21 cellular contexts compared by ENCODE assay signal in the genomic region with DNA sequence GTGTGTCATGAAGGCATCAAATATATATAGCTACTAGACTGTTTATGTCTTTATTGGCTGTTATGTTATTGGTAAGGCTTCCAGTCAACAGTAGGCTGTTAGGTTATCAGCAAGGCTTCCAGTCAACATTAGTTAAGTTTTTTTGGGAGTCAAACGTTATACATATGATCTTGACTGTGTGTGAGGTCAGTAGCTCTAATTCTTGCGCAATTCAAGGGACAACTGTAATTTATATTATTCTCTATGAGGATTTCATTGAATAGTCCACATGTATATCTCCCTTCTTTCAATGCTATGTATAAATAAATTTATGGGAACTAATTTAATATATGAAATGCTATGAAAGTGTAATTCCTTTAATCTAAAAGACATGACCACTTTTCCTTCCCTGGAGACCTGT.
DNase-seq lines count a peak whose midpoint lies in the region; ATAC-seq, FAIRE-seq and TF ChIP-seq lines count a peak whose summit lies in the region.
"Had no signal": no experiment of that assay in that cellular context is flagged by ENCODE, and none has a peak within 500 bp of the region (broad histone marks: within the 10 kb centered on the region; RNA-seq: fewer than 3 reads in every experiment).

No MANE protein-coding gene starts in this region.

- H3K56ac ChIP-seq in IMR-90 (ENCODE audit: extremely low read depth, insufficient read depth, low read length) (no peak overlapping the region), H1 (replicated peaks; ENCODE audit: insufficient read length, low read depth, low read length) (no peak overlapping the region)

- H2BK15ac ChIP-seq in IMR-90 (ENCODE audit: low read depth, low read length) (no peak overlapping the region), H1 (ENCODE audit: low read length) (no peak overlapping the region)

- H4K8ac ChIP-seq in IMR-90 (ENCODE audit: low read depth in 2 of 2, low read length in 2 of 2): no peak overlapping the region
- H4K8ac ChIP-seq in H1 (ENCODE audit: extremely low read depth, insufficient read depth, low read length): no peak overlapping the region

- intact Hi-C loops in IMR-90 (cut with micrococcal nuclease): no loop called here

- H2BK20ac ChIP-seq in IMR-90 (ENCODE audit: low read depth, low read length) (no peak overlapping the region), H1 (ENCODE audit: low read length) (no peak overlapping the region)

- no peak overlapping the region for H3K27ac ChIP-seq in A549
- H3K27ac ChIP-seq in IMR-90 (ENCODE audit: insufficient read depth, low read length): no peak overlapping the region
- no peak overlapping the region for H3K27ac ChIP-seq in H1 (ENCODE audit: low read depth, low read length)
- H3K27ac ChIP-seq: BLaER1 treated with 17β-estradiol and CSF1 and Interleukin-3, amounts not matched to agents 10 nM and 100 nM; C4-2B had no signal

- H2AFZ ChIP-seq in IMR-90 (replicated peaks; ENCODE audit: low read length, poor library complexity): no peak overlapping the region
- H2AFZ ChIP-seq in H1 (ENCODE audit: low read length): no peak overlapping the region

- H3K4ac ChIP-seq in IMR-90 (ENCODE audit: low read depth, low read length): no peak overlapping the region
- H3K4ac ChIP-seq in H1 (replicated peaks; ENCODE audit: insufficient read length, low read depth, low read length): no peak overlapping the region

- H4K91ac ChIP-seq in IMR-90 (ENCODE audit: insufficient read depth, low read depth, low read length) (no peak overlapping the region), H1 (replicated peaks; ENCODE audit: insufficient read length, low read length) (no peak overlapping the region)

- WGBS in A549 (ENCODE audit: missing lambda C conversion rate): 30% methylated on average over 2 of the region's 2 CpGs
- WGBS in IMR-90 (ENCODE audit: extremely low coverage in 2 of 2, insufficient read length in 1 of 2), 2 experiments: no CpG with 5 or more reads among the region's 2 CpGs
- WGBS in H1 (ENCODE audit: extremely low coverage in 1 of 2, insufficient coverage in 1 of 2, insufficient read length in 1 of 2, insufficient replicate concordance in 2 of 2, low coverage in 1 of 2, low lambda C conversion rate in 2 of 2, missing lambda C conversion rate in 1 of 2), 2 experiments: 91% methylated on average over 2 of the region's 2 CpGs; no CpG with 5 or more reads in 1 of the 2 experiments

- H3K36me3 ChIP-seq in IMR-90 (ENCODE audit: control insufficient read depth, insufficient read depth, low read length) (no peaks in the 10 kb centered on the region), H1 (ENCODE audit: control insufficient read depth in 2 of 4, insufficient read depth in 4 of 4, low read length in 3 of 4) (no peaks in the 10 kb centered on the region)
- H3K36me3 ChIP-seq: BLaER1 treated with 17β-estradiol and CSF1 and Interleukin-3, amounts not matched to agents 10 nM and 100 nM had no signal

- dilution Hi-C loops in IMR-90 (cut with HindIII; ENCODE audit: low sequenced_read_pairs, unreplicated experiment): no loop called here

- H3K14ac ChIP-seq in IMR-90 (replicated peaks; ENCODE audit: low read depth, low read length) (no peak overlapping the region), H1 (ENCODE audit: insufficient read length) (no peak overlapping the region)

- no peak overlapping the region for H2BK12ac ChIP-seq in H1 (ENCODE audit: low read depth, low read length)

- POLR2A ChIA-PET in A549 (lab: Yijun Ruan, JAX): no interaction called here
- POLR2A ChIA-PET in IMR-90 (lab: Charles Lee; ENCODE audit: unreplicated experiment): no interaction called here
- POLR2A ChIA-PET in H1 (lab: Charles Lee; ENCODE audit: partially characterized antibody): no interaction called here

- no peak overlapping the region for H2AK5ac ChIP-seq in IMR-90 (ENCODE audit: low read depth, low read length)
- no peak overlapping the region for H2AK5ac ChIP-seq in H1 (ENCODE audit: low read depth, low read length)

- H4K20me1 ChIP-seq in IMR-90 (ENCODE audit: insufficient read depth, low read length) (no peaks in the 10 kb centered on the region), H1 (replicated peaks in 1 of 2; ENCODE audit: control insufficient read depth in 1 of 2, insufficient read depth in 2 of 2, low read length in 2 of 2) (no peaks in the 10 kb centered on the region)
- H4K20me1 ChIP-seq: BLaER1 treated with 17β-estradiol and CSF1 and Interleukin-3, amounts not matched to agents 10 nM and 100 nM had no signal

- no peak for FAIRE-seq in A549 (lab: Jason Lieb, UNC)
- no peak for FAIRE-seq in H1 (lab: Jason Lieb, UNC)
- FAIRE-seq: A204.1, D721Med, GM12878, GM12892, GM18507 had no signal

- H3K4me1 ChIP-seq in A549 (no peaks in the 10 kb centered on the region), IMR-90 (ENCODE audit: control insufficient read depth, insufficient read depth, low read length) (no peaks in the 10 kb centered on the region), H1 (replicated peaks in 1 of 4; ENCODE audit: control insufficient read depth in 3 of 4, insufficient read depth in 4 of 4, low read length in 3 of 4) (no peaks in the 10 kb centered on the region)
- H3K4me1 ChIP-seq: BLaER1 treated with 17β-estradiol and CSF1 and Interleukin-3, amounts not matched to agents 10 nM and 100 nM had no signal

- no peak for ATAC-seq in A549
- ATAC-seq in IMR-90 (ENCODE audit: low read depth): no peak
- ATAC-seq: CD8-positive, alpha-beta T cell; GM12878 had no signal

- H3K23me2 ChIP-seq in H1 (ENCODE audit: low read depth, low read length): no peaks in the 10 kb centered on the region

- TF ChIP-seq RAD21 in A549 (conservative IDR thresholded peaks at IDR 0.05 in 1 of 2, IDR thresholded peaks at IDR 0.05 in 1 of 2) (no peak), IMR-90 (IDR thresholded peaks at IDR 0.05; ENCODE audit: low read length) (no peak), H1 (IDR thresholded peaks at IDR 0.05 in 1 of 2, conservative IDR thresholded peaks at IDR 0.05 in 1 of 2; ENCODE audit: low read depth in 2 of 2, low read length in 2 of 2) (no peak)

- H3K18ac ChIP-seq in IMR-90 (ENCODE audit: low read depth, low read length) (no peak overlapping the region), H1 (ENCODE audit: extremely low read depth, low read length) (no peak overlapping the region)

- no peaks in the 10 kb centered on the region for H3K9me1 ChIP-seq in IMR-90 (ENCODE audit: insufficient read depth, low read length)

- no peak for TF ChIP-seq EP300 in A549 (IDR thresholded peaks at IDR 0.05)
- TF ChIP-seq EP300 in H1 (IDR thresholded peaks at IDR 0.05; ENCODE audit: borderline replicate concordance in 1 of 2, low read depth in 2 of 2, low read length in 2 of 2): no peak

- no TSS peak for BruUV-seq in IMR-90 (replicated peaks; lab: Mats Ljungman, UMichigan)

- no peak overlapping the region for H4K5ac ChIP-seq in IMR-90 (ENCODE audit: low read depth, low read length)
- no peak overlapping the region for H4K5ac ChIP-seq in H1 (ENCODE audit: insufficient read length, low read depth, low read length)

- no peak overlapping the region for H2BK5ac ChIP-seq in IMR-90 (ENCODE audit: low read depth, low read length, poor library complexity, severe bottlenecking)
- H2BK5ac ChIP-seq in H1 (ENCODE audit: low read depth, low read length): no peak overlapping the region

- DNase-seq in A549 (ENCODE audit: low read depth in 1 of 2, low spot score in 1 of 2): no peak
- DNase-seq in IMR-90: no peak
- DNase-seq in OCI-M1 (lab: John Stamatoyannopoulos, UW): peak; percentile 36
- DNase-seq in H1 (ENCODE audit: low read depth in 1 of 2, low spot score in 2 of 2): no peak
- no peak for DNase-seq in activated CD4-positive, alpha-beta T cell treated with anti-CD3 and anti-CD28 coated beads for 4 hours
- no peak for DNase-seq in EL
- no peak for DNase-seq in SKM-1 (lab: John Stamatoyannopoulos, UW; ENCODE audit: unreplicated experiment)
- DNase-seq: 8988T; AML-193; Calu3; CD4-positive, alpha-beta T cell; CD8-positive, alpha-beta T cell; DMS79 treated with DMSO at 0.1 percent for 48 hours; GDM1 had no signal

- TF ChIP-seq CTCF in A549 (IDR thresholded peaks at IDR 0.05) (no peak), IMR-90 (conservative IDR thresholded peaks at IDR 0.05; ENCODE audit: low read depth, low read length) (no peak), H1 (IDR thresholded peaks at IDR 0.05; ENCODE audit: control extremely low read depth in 1 of 3, insufficient read depth in 1 of 3, low read depth in 1 of 3, low read length in 3 of 3) (no peak)

- no peaks in the 10 kb centered on the region for H3K27me3 ChIP-seq in IMR-90 (ENCODE audit: control insufficient read depth, insufficient read depth, low read length)
- H3K27me3 ChIP-seq in H1 (replicated peaks in 1 of 4; ENCODE audit: control insufficient read depth in 3 of 4, extremely low read depth in 1 of 4, insufficient read depth in 3 of 4, low read length in 3 of 4): peaks cover 0 to 1% (median 0%) of the 10 kb centered on the region in 4 experiments; a peak in 1 of 7 replicates
- H3K27me3 ChIP-seq: BLaER1 treated with 17β-estradiol and CSF1 and Interleukin-3, amounts not matched to agents 10 nM and 100 nM had no signal

- in situ Hi-C loops in IMR-90 (cut with MboI; ENCODE audit: low sequenced_read_pairs): no loop called here

- no peak overlapping the region for H2AK9ac ChIP-seq in IMR-90 (replicated peaks; ENCODE audit: low read depth, low read length, poor library complexity)

- H3K79me1 ChIP-seq in IMR-90 (ENCODE audit: low read depth in 1 of 2, low read length in 2 of 2) (no peaks in the 10 kb centered on the region), H1 (ENCODE audit: low read depth, low read length) (no peaks in the 10 kb centered on the region)

- H3K9ac ChIP-seq in IMR-90 (ENCODE audit: low read depth, low read length) (no peak overlapping the region), H1 (replicated peaks in 1 of 4; ENCODE audit: extremely low read depth in 1 of 4, low read depth in 3 of 4, low read length in 3 of 4) (no peak overlapping the region)
- H3K9ac ChIP-seq: BLaER1 treated with 17β-estradiol and CSF1 and Interleukin-3, amounts not matched to agents 10 nM and 100 nM had no signal

- CTCF ChIA-PET in A549 (lab: Yijun Ruan, JAX): no interaction called here
- CTCF ChIA-PET in IMR-90 (lab: Yijun Ruan, JAX): no interaction called here
- CTCF ChIA-PET in H1 (lab: Charles Lee; ENCODE audit: partially characterized antibody): no interaction called here

- TF ChIP-seq POLR2A in A549 (IDR thresholded peaks at IDR 0.05; ENCODE audit: low read length) (no peak), IMR-90 (IDR thresholded peaks at IDR 0.05; ENCODE audit: low read depth, low read length) (no peak), H1 (IDR thresholded peaks at IDR 0.05; ENCODE audit: control extremely low read depth in 1 of 2, low read depth in 2 of 2, low read length in 2 of 2) (no peak)

- no peaks in the 10 kb centered on the region for H3K9me3 ChIP-seq in A549
- no peaks in the 10 kb centered on the region for H3K9me3 ChIP-seq in IMR-90 (ENCODE audit: control insufficient read depth, insufficient read depth, low read length)
- H3K9me3 ChIP-seq in H1 (ENCODE audit: insufficient read depth in 2 of 2, low read depth in 1 of 2, low read length in 1 of 2): no peaks in the 10 kb centered on the region
- H3K9me3 ChIP-seq: BLaER1 treated with 17β-estradiol and CSF1 and Interleukin-3, amounts not matched to agents 10 nM and 100 nM had no signal

- H2BK120ac ChIP-seq in IMR-90 (ENCODE audit: low read depth, low read length) (no peak overlapping the region), H1 (replicated peaks; ENCODE audit: low read depth, low read length) (no peak overlapping the region)

- no peak overlapping the region for H3K4me3 ChIP-seq in A549
- H3K4me3 ChIP-seq in IMR-90 (ENCODE audit: insufficient read depth, low read depth, low read length): no peak overlapping the region
- H3K4me3 ChIP-seq in H1 (ENCODE audit: extremely low read depth in 1 of 4, insufficient read depth in 2 of 4, low read depth in 3 of 4, low read length in 4 of 4): no peak overlapping the region
- H3K4me3 ChIP-seq: BLaER1 treated with 17β-estradiol and CSF1 and Interleukin-3, amounts not matched to agents 10 nM and 100 nM; GM12878 had no signal

- no peaks in the 10 kb centered on the region for H3K79me2 ChIP-seq in H1 (ENCODE audit: control insufficient read depth in 1 of 2, insufficient read depth in 2 of 2, low read length in 2 of 2)

- H3K23ac ChIP-seq in IMR-90 (ENCODE audit: low read depth, low read length): no peak overlapping the region
- H3K23ac ChIP-seq in H1 (ENCODE audit: insufficient read length): no peak overlapping the region

- no peak overlapping the region for H3K4me2 ChIP-seq in A549
- H3K4me2 ChIP-seq in IMR-90 (ENCODE audit: low read depth, low read length): no peak overlapping the region
- H3K4me2 ChIP-seq in H1 (ENCODE audit: insufficient read depth in 1 of 2, low read depth in 2 of 2, low read length in 2 of 2): no peak overlapping the region
- H3K4me2 ChIP-seq: BLaER1 treated with 17β-estradiol and CSF1 and Interleukin-3, amounts not matched to agents 10 nM and 100 nM had no signal
